In the genomic region with DNA sequence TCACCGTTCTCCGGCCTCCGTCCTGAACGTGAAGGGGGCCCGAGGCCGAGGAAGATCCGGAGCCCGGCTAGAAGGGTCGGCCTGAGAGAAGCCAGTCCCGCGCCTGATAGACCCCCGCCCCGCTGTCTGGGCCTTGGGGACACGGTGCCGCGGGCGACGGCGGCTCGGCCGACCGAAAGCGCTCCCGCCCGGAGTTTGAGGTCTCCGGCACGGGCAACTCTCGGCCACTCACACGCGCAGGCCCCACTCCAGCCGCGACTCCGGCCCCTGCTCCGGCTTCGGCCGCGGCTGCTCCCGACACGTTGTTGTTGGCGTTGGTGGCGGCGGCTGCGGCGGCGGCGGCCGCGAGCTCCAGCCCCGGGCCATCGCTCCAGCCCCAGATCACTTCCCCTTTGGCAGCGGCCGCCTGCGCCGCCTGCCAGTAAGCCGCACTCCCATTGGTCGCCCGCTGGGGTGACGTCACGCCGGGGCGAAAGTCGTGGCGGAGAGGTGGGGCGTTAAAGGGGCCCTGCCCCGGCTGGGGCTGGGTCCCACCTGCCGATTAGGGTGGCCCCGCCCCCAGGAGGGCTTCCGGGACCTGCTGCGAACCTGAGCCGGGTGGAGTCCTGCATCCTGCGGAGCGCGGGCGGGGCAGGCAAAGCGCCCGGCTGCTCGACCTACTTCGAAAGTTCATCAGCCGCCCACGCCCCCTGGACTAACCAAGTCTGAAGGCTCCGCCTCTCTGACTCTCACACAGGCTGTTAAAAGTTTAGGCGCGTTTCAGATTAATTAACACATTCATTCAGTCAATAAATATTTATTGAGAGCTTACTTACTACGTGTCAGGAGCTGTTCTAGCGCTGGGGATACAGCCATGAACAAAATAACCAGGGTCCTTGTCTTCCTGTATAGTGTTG, we compare ENCODE assay signal across 1 cellular context.
TF ChIP-seq lines count a peak whose summit lies in the region.

A gene with protein sequence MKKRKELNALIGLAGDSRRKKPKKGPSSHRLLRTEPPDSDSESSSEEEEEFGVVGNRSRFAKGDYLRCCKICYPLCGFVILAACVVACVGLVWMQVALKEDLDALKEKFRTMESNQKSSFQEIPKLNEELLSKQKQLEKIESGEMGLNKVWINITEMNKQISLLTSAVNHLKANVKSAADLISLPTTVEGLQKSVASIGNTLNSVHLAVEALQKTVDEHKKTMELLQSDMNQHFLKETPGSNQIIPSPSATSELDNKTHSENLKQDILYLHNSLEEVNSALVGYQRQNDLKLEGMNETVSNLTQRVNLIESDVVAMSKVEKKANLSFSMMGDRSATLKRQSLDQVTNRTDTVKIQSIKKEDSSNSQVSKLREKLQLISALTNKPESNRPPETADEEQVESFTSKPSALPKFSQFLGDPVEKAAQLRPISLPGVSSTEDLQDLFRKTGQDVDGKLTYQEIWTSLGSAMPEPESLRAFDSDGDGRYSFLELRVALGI (minus strand): TSS at position 388 of the 896 bp plus-strand sequence. CDS start 1,027 bp downstream, outside the sequence.

TF ChIP-seq in GM12878, 131 proteins besides CTCF, POLR2A, EP300 and RAD21 (continued from another document):
- TF ChIP-seq, protein P1, sequence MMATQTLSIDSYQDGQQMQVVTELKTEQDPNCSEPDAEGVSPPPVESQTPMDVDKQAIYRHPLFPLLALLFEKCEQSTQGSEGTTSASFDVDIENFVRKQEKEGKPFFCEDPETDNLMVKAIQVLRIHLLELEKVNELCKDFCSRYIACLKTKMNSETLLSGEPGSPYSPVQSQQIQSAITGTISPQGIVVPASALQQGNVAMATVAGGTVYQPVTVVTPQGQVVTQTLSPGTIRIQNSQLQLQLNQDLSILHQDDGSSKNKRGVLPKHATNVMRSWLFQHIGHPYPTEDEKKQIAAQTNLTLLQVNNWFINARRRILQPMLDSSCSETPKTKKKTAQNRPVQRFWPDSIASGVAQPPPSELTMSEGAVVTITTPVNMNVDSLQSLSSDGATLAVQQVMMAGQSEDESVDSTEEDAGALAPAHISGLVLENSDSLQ (IDR thresholded peaks at IDR 0.05), result peak; percentile 36; the same call in 1 of the 2 replicates
- TF ChIP-seq SMARCA5 (IDR thresholded peaks at IDR 0.05) (peak; percentile 63; the same call in 1 of the 2 replicates), NR2C1 (IDR thresholded peaks at IDR 0.05) (peak; percentile 81), ZSCAN29 (IDR thresholded peaks at IDR 0.05) (no peak), WRNIP1 (IDR thresholded peaks at IDR 0.05; ENCODE audit: borderline replicate concordance, low read depth, low read length) (no peak), MYC (IDR thresholded peaks at IDR 0.05; ENCODE audit: insufficient read depth, insufficient read length, insufficient replicate concordance, low read length, severe bottlenecking) (peak; percentile 19), IKZF1 (conservative IDR thresholded peaks at IDR 0.05) (peak; percentile 88), CREB1 (IDR thresholded peaks at IDR 0.05; ENCODE audit: low read depth) (peak; percentile 97), NBN (IDR thresholded peaks at IDR 0.05) (peak; percentile 99), BACH1 (IDR thresholded peaks at IDR 0.05; ENCODE audit: borderline replicate concordance) (peak; percentile 86), ASH2L (IDR thresholded peaks at IDR 0.05; ENCODE audit: borderline replicate concordance, low read depth) (peak; percentile 77; the same call in 1 of the 2 replicates), POLR2AphosphoS2 (IDR thresholded peaks at IDR 0.05; ENCODE audit: low read depth, low read length) (peak; percentile 61; the same call in 1 of the 2 replicates), NFYA (IDR thresholded peaks at IDR 0.05; ENCODE audit: borderline replicate concordance, low read depth, low read length) (no peak), CHD2 (IDR thresholded peaks at IDR 0.05; ENCODE audit: borderline replicate concordance, low read depth, low read length) (peak; percentile 83), SIN3A (IDR thresholded peaks at IDR 0.05; ENCODE audit: low read depth, low read length) (peak; percentile 78; the same call in 1 of the 2 replicates), RB1 (IDR thresholded peaks at IDR 0.05; ENCODE audit: borderline replicate concordance) (0 out of 2 replicates have a peak, but pooled peaks have one; percentile 32), TARDBP (IDR thresholded peaks at IDR 0.05; ENCODE audit: borderline replicate concordance) (no peak), TBL1XR1 (IDR thresholded peaks at IDR 0.05; ENCODE audit: low read depth, low read length) (0 out of 2 replicates have a peak, but pooled peaks have one; percentile 29)
- TF ChIP-seq, protein P2, sequence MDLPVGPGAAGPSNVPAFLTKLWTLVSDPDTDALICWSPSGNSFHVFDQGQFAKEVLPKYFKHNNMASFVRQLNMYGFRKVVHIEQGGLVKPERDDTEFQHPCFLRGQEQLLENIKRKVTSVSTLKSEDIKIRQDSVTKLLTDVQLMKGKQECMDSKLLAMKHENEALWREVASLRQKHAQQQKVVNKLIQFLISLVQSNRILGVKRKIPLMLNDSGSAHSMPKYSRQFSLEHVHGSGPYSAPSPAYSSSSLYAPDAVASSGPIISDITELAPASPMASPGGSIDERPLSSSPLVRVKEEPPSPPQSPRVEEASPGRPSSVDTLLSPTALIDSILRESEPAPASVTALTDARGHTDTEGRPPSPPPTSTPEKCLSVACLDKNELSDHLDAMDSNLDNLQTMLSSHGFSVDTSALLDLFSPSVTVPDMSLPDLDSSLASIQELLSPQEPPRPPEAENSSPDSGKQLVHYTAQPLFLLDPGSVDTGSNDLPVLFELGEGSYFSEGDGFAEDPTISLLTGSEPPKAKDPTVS (IDR thresholded peaks at IDR 0.05; ENCODE audit: low read depth, low read length), result 0 out of 2 replicates have a peak, but pooled peaks have one; percentile 14
- TF ChIP-seq, protein P3, sequence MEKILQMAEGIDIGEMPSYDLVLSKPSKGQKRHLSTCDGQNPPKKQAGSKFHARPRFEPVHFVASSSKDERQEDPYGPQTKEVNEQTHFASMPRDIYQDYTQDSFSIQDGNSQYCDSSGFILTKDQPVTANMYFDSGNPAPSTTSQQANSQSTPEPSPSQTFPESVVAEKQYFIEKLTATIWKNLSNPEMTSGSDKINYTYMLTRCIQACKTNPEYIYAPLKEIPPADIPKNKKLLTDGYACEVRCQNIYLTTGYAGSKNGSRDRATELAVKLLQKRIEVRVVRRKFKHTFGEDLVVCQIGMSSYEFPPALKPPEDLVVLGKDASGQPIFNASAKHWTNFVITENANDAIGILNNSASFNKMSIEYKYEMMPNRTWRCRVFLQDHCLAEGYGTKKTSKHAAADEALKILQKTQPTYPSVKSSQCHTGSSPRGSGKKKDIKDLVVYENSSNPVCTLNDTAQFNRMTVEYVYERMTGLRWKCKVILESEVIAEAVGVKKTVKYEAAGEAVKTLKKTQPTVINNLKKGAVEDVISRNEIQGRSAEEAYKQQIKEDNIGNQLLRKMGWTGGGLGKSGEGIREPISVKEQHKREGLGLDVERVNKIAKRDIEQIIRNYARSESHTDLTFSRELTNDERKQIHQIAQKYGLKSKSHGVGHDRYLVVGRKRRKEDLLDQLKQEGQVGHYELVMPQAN (conservative IDR thresholded peaks at IDR 0.05), result peak; percentile 90
- TF ChIP-seq, protein P4, sequence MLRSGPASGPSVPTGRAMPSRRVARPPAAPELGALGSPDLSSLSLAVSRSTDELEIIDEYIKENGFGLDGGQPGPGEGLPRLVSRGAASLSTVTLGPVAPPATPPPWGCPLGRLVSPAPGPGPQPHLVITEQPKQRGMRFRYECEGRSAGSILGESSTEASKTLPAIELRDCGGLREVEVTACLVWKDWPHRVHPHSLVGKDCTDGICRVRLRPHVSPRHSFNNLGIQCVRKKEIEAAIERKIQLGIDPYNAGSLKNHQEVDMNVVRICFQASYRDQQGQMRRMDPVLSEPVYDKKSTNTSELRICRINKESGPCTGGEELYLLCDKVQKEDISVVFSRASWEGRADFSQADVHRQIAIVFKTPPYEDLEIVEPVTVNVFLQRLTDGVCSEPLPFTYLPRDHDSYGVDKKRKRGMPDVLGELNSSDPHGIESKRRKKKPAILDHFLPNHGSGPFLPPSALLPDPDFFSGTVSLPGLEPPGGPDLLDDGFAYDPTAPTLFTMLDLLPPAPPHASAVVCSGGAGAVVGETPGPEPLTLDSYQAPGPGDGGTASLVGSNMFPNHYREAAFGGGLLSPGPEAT (IDR thresholded peaks at IDR 0.05; ENCODE audit: low read depth), result peak; percentile 98
- TF ChIP-seq, protein P5, sequence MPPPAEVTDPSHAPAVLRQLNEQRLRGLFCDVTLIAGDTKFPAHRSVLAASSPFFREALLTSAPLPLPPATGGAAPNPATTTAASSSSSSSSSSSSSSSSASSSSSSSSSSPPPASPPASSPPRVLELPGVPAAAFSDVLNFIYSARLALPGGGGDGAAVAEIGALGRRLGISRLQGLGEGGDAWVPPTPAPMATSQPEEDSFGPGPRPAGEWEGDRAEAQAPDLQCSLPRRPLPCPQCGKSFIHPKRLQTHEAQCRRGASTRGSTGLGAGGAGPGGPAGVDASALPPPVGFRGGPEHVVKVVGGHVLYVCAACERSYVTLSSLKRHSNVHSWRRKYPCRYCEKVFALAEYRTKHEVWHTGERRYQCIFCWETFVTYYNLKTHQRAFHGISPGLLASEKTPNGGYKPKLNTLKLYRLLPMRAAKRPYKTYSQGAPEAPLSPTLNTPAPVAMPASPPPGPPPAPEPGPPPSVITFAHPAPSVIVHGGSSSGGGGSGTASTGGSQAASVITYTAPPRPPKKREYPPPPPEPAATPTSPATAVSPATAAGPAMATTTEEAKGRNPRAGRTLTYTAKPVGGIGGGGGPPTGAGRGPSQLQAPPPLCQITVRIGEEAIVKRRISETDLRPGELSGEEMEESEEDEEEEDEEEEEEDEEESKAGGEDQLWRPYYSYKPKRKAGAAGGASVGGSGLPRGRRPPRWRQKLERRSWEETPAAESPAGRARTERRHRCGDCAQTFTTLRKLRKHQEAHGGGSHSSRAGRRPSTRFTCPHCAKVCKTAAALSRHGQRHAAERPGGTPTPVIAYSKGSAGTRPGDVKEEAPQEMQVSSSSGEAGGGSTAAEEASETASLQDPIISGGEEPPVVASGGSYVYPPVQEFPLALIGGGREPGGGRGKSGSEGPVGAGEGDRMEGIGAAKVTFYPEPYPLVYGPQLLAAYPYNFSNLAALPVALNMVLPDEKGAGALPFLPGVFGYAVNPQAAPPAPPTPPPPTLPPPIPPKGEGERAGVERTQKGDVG (CRISPR knock-in tag; IDR thresholded peaks at IDR 0.05), result no peak
- TF ChIP-seq, protein P6, sequence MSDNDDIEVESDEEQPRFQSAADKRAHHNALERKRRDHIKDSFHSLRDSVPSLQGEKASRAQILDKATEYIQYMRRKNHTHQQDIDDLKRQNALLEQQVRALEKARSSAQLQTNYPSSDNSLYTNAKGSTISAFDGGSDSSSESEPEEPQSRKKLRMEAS (IDR thresholded peaks at IDR 0.05; ENCODE audit: low read depth, low read length), result peak; percentile 24; the same call in 1 of the 2 replicates
- TF ChIP-seq, protein P7, sequence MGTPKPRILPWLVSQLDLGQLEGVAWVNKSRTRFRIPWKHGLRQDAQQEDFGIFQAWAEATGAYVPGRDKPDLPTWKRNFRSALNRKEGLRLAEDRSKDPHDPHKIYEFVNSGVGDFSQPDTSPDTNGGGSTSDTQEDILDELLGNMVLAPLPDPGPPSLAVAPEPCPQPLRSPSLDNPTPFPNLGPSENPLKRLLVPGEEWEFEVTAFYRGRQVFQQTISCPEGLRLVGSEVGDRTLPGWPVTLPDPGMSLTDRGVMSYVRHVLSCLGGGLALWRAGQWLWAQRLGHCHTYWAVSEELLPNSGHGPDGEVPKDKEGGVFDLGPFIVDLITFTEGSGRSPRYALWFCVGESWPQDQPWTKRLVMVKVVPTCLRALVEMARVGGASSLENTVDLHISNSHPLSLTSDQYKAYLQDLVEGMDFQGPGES (IDR thresholded peaks at IDR 0.05), result peak; percentile 50; the same call in 1 of the 2 replicates
TF ChIP-seq in GM12878: peak in this region for 54.
